In genomic region chr3:52272172-52272571, GRCh38 we compare ENCODE assay signal across 6 cellular contexts. TPM values are rescaled to one million over a fixed set of nuclear protein-coding genes. Genes with fewer than 3 reads are reported as not detected.
DNase-seq lines count a peak whose midpoint lies in the region; ATAC-seq and TF ChIP-seq lines count a peak whose summit lies in the region.
"Not testable (repeated sequence)": the region's sequence is repeated elsewhere in the genome, so short reads cannot be mapped to it uniquely, and the experiment has no call there.

No MANE protein-coding gene starts in this region.

- not testable (repeated sequence) for TF ChIP-seq CTCF in GM23338 (conservative IDR thresholded peaks at IDR 0.05; ENCODE audit: low read depth in 2 of 2); chondrocyte (IDR thresholded peaks at IDR 0.05)

- not testable (repeated sequence) for DNase-seq in GM23338 (ENCODE audit: low spot score); activated T-cell treated with anti-CD3 and anti-CD28 coated beads, Interleukin-2, amount 50 U/mL, for 72 hours; chondrocyte (ENCODE audit: low spot score)

- H3K36me3 ChIP-seq in GM23338 (ENCODE audit: insufficient read depth) (peaks cover 32% of the 10 kb centered on the region), muscle layer of duodenum (ENCODE audit: control insufficient read depth in 1 of 2, insufficient read depth in 2 of 2, low read length in 2 of 2) (peaks cover 11 to 16% of the 10 kb centered on the region in 2 donors), subcutaneous abdominal adipose tissue (ENCODE audit: control insufficient read depth in 5 of 5, insufficient read depth in 5 of 5, low read length in 5 of 5) (peaks cover 19 to 29% (median 25%) of the 10 kb centered on the region in 5 donors)

- not testable (repeated sequence) for H3K27ac Mint-ChIP-seq in GM23338
- H3K27ac Mint-ChIP-seq in T-helper 1 cell treated with Interleukin-12 subunit alpha and Interleukin-12 subunit beta and Interleukin-4 antibody, amounts not matched to agents 30 μg/mL and 1 μg/mL, for 36 hours = peak overlapping the region; percentile 95
- peak overlapping the region; percentile 100 for H3K27ac Mint-ChIP-seq in activated T-cell treated with anti-CD3 and anti-CD28 coated beads, Interleukin-2, amount 50 U/mL, for 72 hours
- peak overlapping the region; percentile 22 for H3K27ac Mint-ChIP-seq in chondrocyte (ENCODE audit: unreplicated experiment)

- peaks cover 13% of the 10 kb centered on the region for H3K4me1 Mint-ChIP-seq in GM23338
- H3K4me1 Mint-ChIP-seq in T-helper 1 cell treated with Interleukin-12 subunit alpha and Interleukin-12 subunit beta and Interleukin-4 antibody, amounts not matched to agents 30 μg/mL and 1 μg/mL, for 36 hours (ENCODE audit: low read depth) = peaks cover 72% of the 10 kb centered on the region
- H3K4me1 Mint-ChIP-seq in activated T-cell treated with anti-CD3 and anti-CD28 coated beads, Interleukin-2, amount 50 U/mL, for 72 hours (ENCODE audit: low read depth) = peaks cover 94% of the 10 kb centered on the region
- peaks cover 67% of the 10 kb centered on the region for H3K4me1 Mint-ChIP-seq in chondrocyte (ENCODE audit: low read depth)

- H3K4me3 ChIP-seq in GM23338; muscle layer of duodenum (ENCODE audit: low read depth in 1 of 2, low read length in 2 of 2); subcutaneous abdominal adipose tissue (ENCODE audit: low read depth in 1 of 5, low read length in 5 of 5): not testable (repeated sequence)

- H2AFZ ChIP-seq in GM23338 = not testable (repeated sequence)

- H3K9me3 ChIP-seq in muscle layer of duodenum (ENCODE audit: control insufficient read depth in 1 of 2, low read length in 2 of 2); subcutaneous abdominal adipose tissue (ENCODE audit: control insufficient read depth in 5 of 5, low read length in 5 of 5): not testable (repeated sequence)

- ATAC-seq in GM23338; activated T-cell treated with anti-CD3 and anti-CD28 coated beads, Interleukin-2, amount 50 U/mL, for 72 hours (replicated peaks in 1 of 2): not testable (repeated sequence)

- H3K27ac ChIP-seq in GM23338 (ENCODE audit: low read depth) (peak overlapping the region; percentile 77), muscle layer of duodenum (ENCODE audit: low read length) (peak overlapping the region; percentile 11), subcutaneous abdominal adipose tissue (ENCODE audit: low read depth, low read length) (peak overlapping the region; percentile 74)

- H3K4me3 Mint-ChIP-seq in GM23338; chondrocyte (ENCODE audit: unreplicated experiment): not testable (repeated sequence)
- H3K4me3 Mint-ChIP-seq in T-helper 1 cell treated with Interleukin-12 subunit alpha and Interleukin-12 subunit beta and Interleukin-4 antibody, amounts not matched to agents 30 μg/mL and 1 μg/mL, for 36 hours = peak overlapping the region; percentile 84
- peak overlapping the region; percentile 87 to 93 for H3K4me3 Mint-ChIP-seq in activated T-cell treated with anti-CD3 and anti-CD28 coated beads, Interleukin-2, amount 50 U/mL, for 72 hours

- H3K9me2 ChIP-seq in GM23338 (ENCODE audit: insufficient read depth) = not testable (repeated sequence)

- peaks cover 11% of the 10 kb centered on the region; the same call in 1 of the 2 replicates for H3F3A ChIP-seq in GM23338 (replicated peaks; ENCODE audit: low read depth)

- H3K9me3 Mint-ChIP-seq in GM23338; T-helper 1 cell treated with Interleukin-12 subunit alpha and Interleukin-12 subunit beta and Interleukin-4 antibody, amounts not matched to agents 30 μg/mL and 1 μg/mL, for 36 hours; activated T-cell treated with anti-CD3 and anti-CD28 coated beads, Interleukin-2, amount 50 U/mL, for 72 hours; chondrocyte (ENCODE audit: low read depth): not testable (repeated sequence)

- H3K79me2 ChIP-seq in GM23338 (replicated peaks; ENCODE audit: insufficient read depth) = peaks cover 98% of the 10 kb centered on the region

- peaks cover 66% of the 10 kb centered on the region for H3K36me3 Mint-ChIP-seq in GM23338 (ENCODE audit: low read depth)
- H3K36me3 Mint-ChIP-seq in T-helper 1 cell treated with Interleukin-12 subunit alpha and Interleukin-12 subunit beta and Interleukin-4 antibody, amounts not matched to agents 30 μg/mL and 1 μg/mL, for 36 hours (ENCODE audit: low read depth) = peaks cover 57% of the 10 kb centered on the region
- H3K36me3 Mint-ChIP-seq in activated T-cell treated with anti-CD3 and anti-CD28 coated beads, Interleukin-2, amount 50 U/mL, for 72 hours (ENCODE audit: insufficient read depth in 2 of 2) = peaks cover 23 to 75% of the 10 kb centered on the region in 2 donors
- H3K36me3 Mint-ChIP-seq in chondrocyte (ENCODE audit: low read depth) = peaks cover 16% of the 10 kb centered on the region

- H3K9ac ChIP-seq in subcutaneous abdominal adipose tissue (ENCODE audit: low read length in 5 of 5) = peak overlapping the region in 1 of 5 donors; percentile 24

- not testable (repeated sequence) for H3K27me3 Mint-ChIP-seq in GM23338 (ENCODE audit: insufficient read depth, low read depth, poor library complexity); T-helper 1 cell treated with Interleukin-12 subunit alpha and Interleukin-12 subunit beta and Interleukin-4 antibody, amounts not matched to agents 30 μg/mL and 1 μg/mL, for 36 hours (ENCODE audit: low read depth); activated T-cell treated with anti-CD3 and anti-CD28 coated beads, Interleukin-2, amount 50 U/mL, for 72 hours (ENCODE audit: low read depth); chondrocyte (ENCODE audit: low read depth)

- H3K27me3 ChIP-seq in GM23338 (ENCODE audit: insufficient read depth); muscle layer of duodenum (ENCODE audit: low read depth, low read length); subcutaneous abdominal adipose tissue (ENCODE audit: control insufficient read depth in 5 of 5, insufficient read depth in 4 of 5, low read length in 5 of 5): not testable (repeated sequence)

- peaks cover 14% of the 10 kb centered on the region for H3K4me1 ChIP-seq in GM23338 (ENCODE audit: insufficient read depth)
- peaks cover 17 to 76% of the 10 kb centered on the region in 2 donors for H3K4me1 ChIP-seq in muscle layer of duodenum (ENCODE audit: control insufficient read depth in 1 of 2, insufficient read depth in 2 of 2, low read length in 2 of 2)
- H3K4me1 ChIP-seq in subcutaneous abdominal adipose tissue (ENCODE audit: control insufficient read depth in 5 of 5, insufficient read depth in 5 of 5, low read length in 5 of 5) = peaks cover 10 to 75% (median 68%) of the 10 kb centered on the region in 5 donors

- H4K20me1 ChIP-seq in GM23338 (replicated peaks; ENCODE audit: insufficient read depth) = peaks cover 85% of the 10 kb centered on the region

- H3K4me2 ChIP-seq in GM23338 = not testable (repeated sequence)

RNA-seq across cellular contexts. Expression of gene WDR82, which starts 6.3 kb away (rescaled TPM):
- 69.8 and 71.8 TPM in 2 replicates for total RNA-seq in GM23338 (2014; rRNA removed; shearing (Covaris generic))
- 25.2 and 31.2 TPM in 2 replicates for polyA plus RNA-seq in GM23338 (2016; fragmentation: Nextera tagmentation; extraction: Ambion mirVana)
- total RNA-seq in activated T-cell treated with anti-CD3 and anti-CD28 coated beads, Interleukin-2, amount 50 U/mL, for 72 hours = 100 to 1,000 TPM; 113 to 120 TPM
- total RNA-seq in chondrocyte = 73.0 to 74.9 TPM (median 74.7 TPM) in 3 replicates

RNA-seq across cellular contexts. Expression of gene GLYCTK, which starts 15.5 kb away (rescaled TPM):
- 7.5 and 8.3 TPM in 2 replicates for total RNA-seq in GM23338 (2014; rRNA removed; shearing (Covaris generic))
- 3.0 and 3.8 TPM in 2 replicates for polyA plus RNA-seq in GM23338 (2016; fragmentation: Nextera tagmentation; extraction: Ambion mirVana)
- 10 to 100 TPM; 21.5 to 25.4 TPM for total RNA-seq in activated T-cell treated with anti-CD3 and anti-CD28 coated beads, Interleukin-2, amount 50 U/mL, for 72 hours
- 4.8 to 9.8 TPM (median 5.0 TPM) in 3 replicates for total RNA-seq in chondrocyte

RNA-seq across cellular contexts. Expression of gene PPM1M, which starts 26.6 kb away (rescaled TPM):
- 1.8 and 4.0 TPM in 2 replicates for total RNA-seq in GM23338 (2014; rRNA removed; shearing (Covaris generic))
- polyA plus RNA-seq in GM23338 (2016; fragmentation: Nextera tagmentation; extraction: Ambion mirVana) = 2.2 and 2.8 TPM in 2 replicates
- total RNA-seq in activated T-cell treated with anti-CD3 and anti-CD28 coated beads, Interleukin-2, amount 50 U/mL, for 72 hours = 100 to 1,000 TPM; 119 to 121 TPM
- total RNA-seq in chondrocyte = 14.5 to 20.8 TPM (median 20.1 TPM) in 3 replicates

RNA-seq across cellular contexts. Expression of gene TWF2, which starts 33.2 kb away (rescaled TPM):
- total RNA-seq in GM23338 (2014; rRNA removed; shearing (Covaris generic)) = 120 and 123 TPM in 2 replicates
- polyA plus RNA-seq in GM23338 (2016; fragmentation: Nextera tagmentation; extraction: Ambion mirVana) = 38.6 and 38.9 TPM in 2 replicates
- total RNA-seq in activated T-cell treated with anti-CD3 and anti-CD28 coated beads, Interleukin-2, amount 50 U/mL, for 72 hours = 100 to 1,000 TPM; 124 to 133 TPM
- total RNA-seq in chondrocyte = 58.9 to 65.9 TPM (median 65.2 TPM) in 3 replicates

RNA-seq across cellular contexts. Expression of gene DNAH1, which starts 43.9 kb away (rescaled TPM):
- 0.35 and 1.8 TPM in 2 replicates for total RNA-seq in GM23338 (2014; rRNA removed; shearing (Covaris generic))
- 0.17 and 0.81 TPM in 2 replicates for polyA plus RNA-seq in GM23338 (2016; fragmentation: Nextera tagmentation; extraction: Ambion mirVana)
- 10 to 100 TPM; 31.4 to 32.4 TPM for total RNA-seq in activated T-cell treated with anti-CD3 and anti-CD28 coated beads, Interleukin-2, amount 50 U/mL, for 72 hours
- 5.0 to 9.4 TPM (median 5.4 TPM) in 3 replicates for total RNA-seq in chondrocyte

Comparison
In these comparisons a context has a peak if more than half of its experiments do, and no peak if none do; other contexts are left out.
1. H3K27ac ChIP-seq: peak in every context shown above with its lines; median percentile 77 in GM23338; 74 in subcutaneous abdominal adipose tissue; 11 in muscle layer of duodenum.